Comparison of ENCODE assay signal across 9 cellular contexts in genomic region chr15:40344631-40345120, GRCh38. TPM values are rescaled to one million over a fixed set of nuclear protein-coding genes. Genes with fewer than 3 reads are reported as not detected.
DNase-seq lines count a peak whose midpoint lies in the region; ATAC-seq and TF ChIP-seq lines count a peak whose summit lies in the region.
"Had no signal": no experiment of that assay in that cellular context is flagged by ENCODE, and none has a peak within 500 bp of the region (broad histone marks: within the 10 kb centered on the region; RNA-seq: fewer than 3 reads in every experiment).

No MANE protein-coding gene starts in this region.

- H3K36me3 ChIP-seq in MM.1S (replicated peaks; ENCODE audit: insufficient read depth, low read length) (no peaks in the 10 kb centered on the region), ascending aorta (no peaks in the 10 kb centered on the region)

- intact Hi-C loops in ascending aorta (cut with DNase I) = loop anchor here (2.0 to 5.0 kb wide), 3 partner anchors 63 to 223 kb away; partner anchors contain the start of genes CCDC32, IVD and RPUSD2

- H3K4me3 Mint-ChIP-seq in T-helper 2 cell treated with Interferon-gamma antibody and Interleukin-4, amounts not matched to agents 5 μg/mL and 100 μg/mL, for 36 hours = no peak overlapping the region

- peak; percentile 83 for TF ChIP-seq CTCF in MM.1S (IDR thresholded peaks at IDR 0.05; ENCODE audit: low read length)
- peak; percentile 69 to 87 (median 80) for TF ChIP-seq CTCF in ascending aorta (IDR thresholded peaks at IDR 0.05)

- no peaks in the 10 kb centered on the region for H3K9me2 ChIP-seq in MM.1S (replicated peaks; ENCODE audit: insufficient read depth, low read length)

- H3K79me2 ChIP-seq in MM.1S (ENCODE audit: low read length) = no peaks in the 10 kb centered on the region

- H3K27me3 Mint-ChIP-seq in T-helper 2 cell treated with Interferon-gamma antibody and Interleukin-4, amounts not matched to agents 5 μg/mL and 100 μg/mL, for 36 hours (ENCODE audit: low read depth) = no peaks in the 10 kb centered on the region

- H3K4me1 Mint-ChIP-seq in T-helper 2 cell treated with Interferon-gamma antibody and Interleukin-4, amounts not matched to agents 5 μg/mL and 100 μg/mL, for 36 hours (ENCODE audit: low read depth) = peaks cover 2% of the 10 kb centered on the region

- no peak overlapping the region for H3K27ac Mint-ChIP-seq in T-helper 2 cell treated with Interferon-gamma antibody and Interleukin-4, amounts not matched to agents 5 μg/mL and 100 μg/mL, for 36 hours

- no peaks in the 10 kb centered on the region for H3F3A ChIP-seq in MM.1S (ENCODE audit: insufficient read depth, low read length)

- H3K36me3 Mint-ChIP-seq in T-helper 2 cell treated with Interferon-gamma antibody and Interleukin-4, amounts not matched to agents 5 μg/mL and 100 μg/mL, for 36 hours (ENCODE audit: low read depth) = no peaks in the 10 kb centered on the region

- H3K27me3 ChIP-seq in MM.1S (replicated peaks; ENCODE audit: insufficient read depth, low read length) = no peaks in the 10 kb centered on the region
- no peaks in the 10 kb centered on the region for H3K27me3 ChIP-seq in ascending aorta

- H3K27ac ChIP-seq in MM.1S (ENCODE audit: low read length) (no peak overlapping the region), ascending aorta (peak overlapping the region; percentile 98 to 99)

- H3K9me3 Mint-ChIP-seq in T-helper 2 cell treated with Interferon-gamma antibody and Interleukin-4, amounts not matched to agents 5 μg/mL and 100 μg/mL, for 36 hours = no peaks in the 10 kb centered on the region

- DNase-seq in DMS 273 (lab: John Stamatoyannopoulos, UW; ENCODE audit: unreplicated experiment) = peak; percentile 72
- DNase-seq in DMS 273 treated with DMSO at 0.1 percent for 48 hours (lab: John Stamatoyannopoulos, UW) = no peak
- peak; percentile 60 for DNase-seq in MM.1S
- DNase-seq in T-helper 2 cell treated with Interferon-gamma antibody and Interleukin-4, amounts not matched to agents 5 μg/mL and 100 μg/mL, for 36 hours (ENCODE audit: low spot score) = peak; percentile 55
- DNase-seq in ascending aorta (ENCODE audit: low spot score in 2 of 2) = no peak
- DNase-seq in hippocampal formation (lab: John Stamatoyannopoulos, UW) = peak; percentile 23 to 57
- DNase-seq in stimulated activated CD4-positive, alpha-beta T cell treated with anti-CD3 and anti-CD28 coated beads, Interleukin-15, amount 100 ng/mL, for 24 hours = peak; percentile 82

- no peak for ATAC-seq in GM21528 (IDR thresholded peaks at IDR 0.05; ENCODE audit: low FRiP score, unreplicated experiment)

- H3K9me3 ChIP-seq in MM.1S (replicated peaks; ENCODE audit: insufficient read depth, low read length) (no peaks in the 10 kb centered on the region), ascending aorta (no peaks in the 10 kb centered on the region)

- H4K20me1 ChIP-seq in MM.1S (ENCODE audit: insufficient read depth, low read length) = no peaks in the 10 kb centered on the region

- peak overlapping the region; percentile 20; the same call in 1 of the 2 replicates for H3K4me2 ChIP-seq in MM.1S (ENCODE audit: low read depth, low read length)

- H3K9ac ChIP-seq in MM.1S (ENCODE audit: low read length) = no peak overlapping the region

- no peak overlapping the region for H2AFZ ChIP-seq in MM.1S (ENCODE audit: low read length)

- H3K4me3 ChIP-seq in MM.1S (ENCODE audit: low read length) (no peak overlapping the region), ascending aorta (no peak overlapping the region)

- H3K4me1 ChIP-seq in MM.1S (ENCODE audit: low read length) = no peaks in the 10 kb centered on the region
- peaks cover 20 to 45% of the 10 kb centered on the region in 2 donors for H3K4me1 ChIP-seq in ascending aorta

RNA-seq across cellular contexts. Expression of gene CCDC9B, which starts 3.9 kb away (rescaled TPM):
- total RNA-seq in ascending aorta = 55.8 TPM

RNA-seq across cellular contexts. Expression of gene PHGR1, which starts 6.2 kb away (rescaled TPM):
- total RNA-seq in ascending aorta = not detected
- total RNA-seq: glomerular endothelial cell had no signal

RNA-seq across cellular contexts. Expression of gene DISP2, which starts 13.3 kb away (rescaled TPM):
- total RNA-seq in ascending aorta = 0.32 TPM

RNA-seq across cellular contexts. Expression of gene INAFM2, which starts 21.2 kb away (rescaled TPM):
- 69.8 TPM for total RNA-seq in ascending aorta

RNA-seq across cellular contexts. Expression of gene PLCB2, which starts 36.9 kb away (rescaled TPM):
- total RNA-seq in ascending aorta = 6.9 TPM

Comparison
In these comparisons a context has a peak if more than half of its experiments do, and no peak if none do; other contexts are left out.
1. DNase-seq: peak in DMS 273 (single experiment), MM.1S (single experiment), T-helper 2 cell treated with Interferon-gamma antibody and Interleukin-4, amounts not matched to agents 5 μg/mL and 100 μg/mL, for 36 hours (single experiment), hippocampal formation (2 of 2) and stimulated activated CD4-positive, alpha-beta T cell treated with anti-CD3 and anti-CD28 coated beads, Interleukin-15, amount 100 ng/mL, for 24 hours (single experiment); none in DMS 273 treated with DMSO at 0.1 percent for 48 hours (single experiment) and ascending aorta (0 of 2).